ENCODE assay signal across 1 cellular context in genomic region chr16:89873822-89874689, GRCh38.
TF ChIP-seq lines count a peak whose summit lies in the region.

No MANE protein-coding gene starts in this region.

TF ChIP-seq in WTC11, 78 proteins besides CTCF, POLR2A, EP300 and RAD21 (continued from another document):
- no peak for TF ChIP-seq AR (CRISPR knock-in tag; IDR thresholded peaks at IDR 0.05)
- peak; percentile 31; the same call in 1 of the 2 replicates for TF ChIP-seq MAX (CRISPR knock-in tag; IDR thresholded peaks at IDR 0.05)
- no peak for TF ChIP-seq JUN (CRISPR knock-in tag; IDR thresholded peaks at IDR 0.05)
- TF ChIP-seq NR2C2 (CRISPR knock-in tag; IDR thresholded peaks at IDR 0.05), result no peak
- TF ChIP-seq NFE2L1 (CRISPR knock-in tag; IDR thresholded peaks at IDR 0.05), result no peak
- peak; percentile 87 for TF ChIP-seq USF1 (CRISPR knock-in tag; IDR thresholded peaks at IDR 0.05)
- peak; percentile 91 for TF ChIP-seq USF2 (CRISPR knock-in tag; IDR thresholded peaks at IDR 0.05)
- TF ChIP-seq E2F5 (CRISPR knock-in tag; IDR thresholded peaks at IDR 0.05), result no peak
- no peak for TF ChIP-seq FOXJ3 (CRISPR knock-in tag; IDR thresholded peaks at IDR 0.05; ENCODE audit: borderline replicate concordance)
- TF ChIP-seq TEAD1 (CRISPR knock-in tag; IDR thresholded peaks at IDR 0.05), result no peak
- TF ChIP-seq TEAD4 (CRISPR knock-in tag; IDR thresholded peaks at IDR 0.05), result no peak
- no peak for TF ChIP-seq CBFB (CRISPR knock-in tag; IDR thresholded peaks at IDR 0.05; ENCODE audit: low read depth)
- TF ChIP-seq ZBTB21 (CRISPR knock-in tag; IDR thresholded peaks at IDR 0.05; ENCODE audit: borderline replicate concordance), result no peak
- TF ChIP-seq ZMAT4 (CRISPR knock-in tag; IDR thresholded peaks at IDR 0.05), result no peak
- no peak for TF ChIP-seq SMAD4 (CRISPR knock-in tag; IDR thresholded peaks at IDR 0.05)
- TF ChIP-seq MYBL2 (CRISPR knock-in tag; IDR thresholded peaks at IDR 0.05), result no peak
TF ChIP-seq in WTC11: peak in this region for 5.
